In the genomic region with DNA sequence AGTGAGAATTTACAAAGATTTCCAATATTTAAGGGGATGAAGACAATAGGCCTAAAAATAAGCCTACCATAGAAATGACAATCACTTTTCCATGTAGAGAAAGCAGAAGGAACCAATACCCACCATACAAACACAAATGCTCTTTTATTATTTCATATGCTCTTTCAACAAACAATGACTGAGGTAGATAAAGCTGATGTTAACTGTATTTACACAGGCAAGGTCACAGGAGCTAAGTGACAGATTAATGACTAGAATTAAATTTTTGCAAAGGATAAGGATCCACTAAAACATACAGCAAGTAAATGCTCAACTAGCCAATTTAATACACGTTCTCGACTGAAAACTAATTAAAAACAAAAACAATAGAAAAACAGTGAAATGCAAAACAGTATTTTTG, we compare ENCODE assay signal across 1 cellular context.
TF ChIP-seq lines count a peak whose summit lies in the region.

No MANE protein-coding gene starts in this region.

TF ChIP-seq in A549, 52 proteins besides CTCF, POLR2A, EP300 and RAD21 (continued from another document):
- TF ChIP-seq, protein P1, sequence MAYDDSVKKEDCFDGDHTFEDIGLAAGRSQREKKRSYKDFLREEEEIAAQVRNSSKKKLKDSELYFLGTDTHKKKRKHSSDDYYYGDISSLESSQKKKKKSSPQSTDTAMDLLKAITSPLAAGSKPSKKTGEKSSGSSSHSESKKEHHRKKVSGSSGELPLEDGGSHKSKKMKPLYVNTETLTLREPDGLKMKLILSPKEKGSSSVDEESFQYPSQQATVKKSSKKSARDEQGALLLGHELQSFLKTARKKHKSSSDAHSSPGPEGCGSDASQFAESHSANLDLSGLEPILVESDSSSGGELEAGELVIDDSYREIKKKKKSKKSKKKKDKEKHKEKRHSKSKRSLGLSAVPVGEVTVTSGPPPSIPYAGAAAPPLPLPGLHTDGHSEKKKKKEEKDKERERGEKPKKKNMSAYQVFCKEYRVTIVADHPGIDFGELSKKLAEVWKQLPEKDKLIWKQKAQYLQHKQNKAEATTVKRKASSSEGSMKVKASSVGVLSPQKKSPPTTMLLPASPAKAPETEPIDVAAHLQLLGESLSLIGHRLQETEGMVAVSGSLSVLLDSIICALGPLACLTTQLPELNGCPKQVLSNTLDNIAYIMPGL (CRISPR knock-in tag; IDR thresholded peaks at IDR 0.05; ENCODE audit: borderline replicate concordance): no peak
- no peak for TF ChIP-seq MAFK (IDR thresholded peaks at IDR 0.05; ENCODE audit: partially characterized antibody)
- TF ChIP-seq KDM5A (IDR thresholded peaks at IDR 0.05): no peak
- TF ChIP-seq EHMT2 (IDR thresholded peaks at IDR 0.05; ENCODE audit: low read depth): no peak
- TF ChIP-seq MYC (IDR thresholded peaks at IDR 0.05; ENCODE audit: borderline replicate concordance, low read length): no peak
- no peak for TF ChIP-seq CHD2 (IDR thresholded peaks at IDR 0.05; ENCODE audit: low read length, partially characterized antibody)
